ENCODE assay signal across 1 cellular context in the genomic region with DNA sequence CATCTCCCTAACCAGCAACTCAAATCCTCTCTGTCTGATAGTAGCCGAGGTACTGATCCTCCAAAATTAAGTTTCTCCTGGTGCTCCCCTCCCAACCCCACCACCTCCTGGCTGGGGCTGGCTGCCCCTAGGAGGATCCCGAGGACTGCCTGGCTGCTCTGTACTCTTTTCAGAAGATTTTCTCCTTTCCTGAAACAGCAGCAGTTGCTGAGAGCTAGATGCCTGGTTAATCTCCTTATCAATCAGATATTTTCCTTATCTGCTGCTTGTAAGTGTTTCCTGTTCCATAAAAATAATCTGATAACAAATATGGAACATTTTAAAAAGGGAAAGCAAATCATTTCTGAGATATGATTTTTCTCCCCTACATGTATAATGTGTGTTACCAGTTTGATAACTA.
TF ChIP-seq lines count a peak whose summit lies in the region.

No MANE protein-coding gene starts in this region.

TF ChIP-seq in GM23338, 12 proteins besides CTCF, POLR2A, EP300 and RAD21:
- TF ChIP-seq ZNF462 (CRISPR knock-in tag; IDR thresholded peaks at IDR 0.05) (no peak), ZNF331 (CRISPR knock-in tag; IDR thresholded peaks at IDR 0.05; ENCODE audit: low read depth) (no peak), NANOG (IDR thresholded peaks at IDR 0.05; ENCODE audit: borderline replicate concordance) (no peak), CREB1 (CRISPR knock-in tag; IDR thresholded peaks at IDR 0.05; ENCODE audit: low read depth) (no peak), EZH2phosphoT487 (IDR thresholded peaks at IDR 0.05; ENCODE audit: unreplicated experiment) (no peak), STAT1 (IDR thresholded peaks at IDR 0.05; ENCODE audit: unreplicated experiment) (no peak), POLR2AphosphoS5 (IDR thresholded peaks at IDR 0.05; ENCODE audit: low read depth) (no peak), ZNF114 (CRISPR knock-in tag; IDR thresholded peaks at IDR 0.05) (no peak), EZH2 (IDR thresholded peaks at IDR 0.05; ENCODE audit: low read depth, unreplicated experiment) (no peak), ETS1 (IDR thresholded peaks at IDR 0.05) (no peak), JUNB (IDR thresholded peaks at IDR 0.05; ENCODE audit: unreplicated experiment) (no peak), REST (IDR thresholded peaks at IDR 0.05; ENCODE audit: unreplicated experiment) (no peak)
